8 cellular contexts compared by ENCODE assay signal in the genomic region with DNA sequence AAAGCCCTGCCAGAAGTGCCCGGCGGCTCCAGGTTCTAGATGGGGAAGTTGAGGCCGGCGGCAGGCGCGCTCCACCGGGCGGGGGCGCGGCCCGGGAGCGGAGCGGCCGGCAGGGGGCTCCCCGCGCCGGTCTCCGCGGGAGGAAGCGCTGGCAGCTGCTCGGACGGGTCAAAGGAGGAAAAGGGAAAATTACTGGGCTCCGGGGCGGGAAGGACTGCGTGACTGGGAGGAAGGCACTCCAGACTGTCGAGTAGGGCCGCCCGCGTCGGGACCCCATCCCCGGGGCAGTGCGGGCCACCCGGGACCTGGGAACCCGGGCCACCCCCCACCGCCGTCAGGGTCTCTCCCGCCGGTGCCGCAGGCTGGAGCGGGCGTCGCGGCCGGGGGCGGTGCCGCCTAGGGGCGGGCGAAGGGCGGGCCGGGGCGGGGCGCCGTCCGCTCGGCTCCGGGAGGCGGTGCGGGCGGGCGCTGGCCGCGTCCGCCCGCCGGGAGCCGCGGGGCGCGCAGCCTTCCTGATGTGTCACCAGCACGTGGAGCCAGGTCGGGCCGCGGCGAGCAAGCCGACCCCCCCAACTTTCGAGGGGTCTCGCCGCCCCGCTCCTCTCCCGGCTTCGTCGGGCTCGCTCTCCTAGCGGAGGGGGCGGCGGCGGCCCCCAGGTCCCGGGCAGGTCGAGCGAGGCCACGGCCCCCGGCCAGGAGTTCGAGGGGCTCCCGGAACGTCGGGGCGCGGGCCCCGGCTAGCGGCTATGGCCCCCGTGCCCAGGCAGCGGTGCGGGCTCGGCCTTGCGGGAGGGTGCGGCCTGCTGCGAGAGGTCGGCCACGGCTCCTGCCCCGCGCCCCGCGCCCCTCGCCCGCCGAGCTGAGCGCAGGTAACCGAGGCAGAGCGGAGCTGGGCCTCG.
DNase-seq lines count a peak whose midpoint lies in the region; ATAC-seq and TF ChIP-seq lines count a peak whose summit lies in the region.

No MANE protein-coding gene starts in this region.

- H3K4me1 Mint-ChIP-seq in activated CD4-positive, alpha-beta T cell treated with anti-CD3 and anti-CD28 coated beads, Interleukin-2, amount 10 ng/mL, durations not matched to agents 7 days and 5 days = peaks cover 18% of the 10 kb centered on the region

- CTCF ChIA-PET in HEK293T (lab: Yijun Ruan, JAX) = interaction anchor here (1.2 to 2.7 kb wide), 2 partner anchors 13 to 284 kb away, joined by 3 to 12 read pairs; no protein-coding TSS in a partner anchor
- CTCF ChIA-PET in activated CD4-positive, alpha-beta T cell treated with anti-CD3 and anti-CD28 coated beads, Interleukin-2, amount 10 ng/mL, durations not matched to agents 7 days and 5 days (lab: Charles Lee) = interaction anchor here (0.6 to 1.8 kb wide), 3 partner anchors 10 to 335 kb away, joined by 3 to 6 read pairs (median 3); no protein-coding TSS in a partner anchor

- no peak overlapping the region for H3K27ac Mint-ChIP-seq in activated CD4-positive, alpha-beta T cell treated with anti-CD3 and anti-CD28 coated beads, Interleukin-2, amount 10 ng/mL, durations not matched to agents 7 days and 5 days

- POLR2A ChIA-PET in HEK293T (lab: Yijun Ruan, JAX) = interaction anchor here (0.9 kb wide), 1 partner anchor 343 kb away, joined by 3 read pairs; a partner anchor contains a TSS
- POLR2A ChIA-PET in activated CD4-positive, alpha-beta T cell treated with anti-CD3 and anti-CD28 coated beads, Interleukin-2, amount 10 ng/mL, durations not matched to agents 7 days and 5 days (lab: Charles Lee) = no interaction called here

- H3K36me3 Mint-ChIP-seq in activated CD4-positive, alpha-beta T cell treated with anti-CD3 and anti-CD28 coated beads, Interleukin-2, amount 10 ng/mL, durations not matched to agents 7 days and 5 days (ENCODE audit: low read depth) = no peaks in the 10 kb centered on the region

- peak; percentile 77 for ATAC-seq in left lobe of liver

- DNase-seq in DMS53 treated with DMSO at 0.1 percent for 48 hours (lab: John Stamatoyannopoulos, UW; ENCODE audit: unreplicated experiment) (peak; percentile 36), HEK293T (ENCODE audit: extremely low spot score) (peak; percentile 70), NCI-H226 (peak; percentile 72), dedifferentiated amniotic fluid mesenchymal stem cell (ENCODE audit: extremely low spot score) (peak; percentile 85), left lobe of liver (ENCODE audit: low spot score) (peak; percentile 88), NCI-H1048 (lab: John Stamatoyannopoulos, UW) (no peak)
- peak; percentile 45 for DNase-seq in activated CD4-positive, alpha-beta T cell treated with anti-CD3 and anti-CD28 coated beads, Interleukin-2, amount 10 ng/mL, durations not matched to agents 7 days and 5 days
- DNase-seq in stimulated activated CD4-positive, alpha-beta T cell treated with anti-CD3 and anti-CD28 coated beads, Interleukin-1b, Interleukin-23, amount 100 ng/mL, for 48 hours = peak; percentile 41

- H3K4me3 Mint-ChIP-seq in activated CD4-positive, alpha-beta T cell treated with anti-CD3 and anti-CD28 coated beads, Interleukin-2, amount 10 ng/mL, durations not matched to agents 7 days and 5 days = peak overlapping the region; percentile 60

- no peaks in the 10 kb centered on the region for H3K9me3 Mint-ChIP-seq in activated CD4-positive, alpha-beta T cell treated with anti-CD3 and anti-CD28 coated beads, Interleukin-2, amount 10 ng/mL, durations not matched to agents 7 days and 5 days

- peaks cover 19% of the 10 kb centered on the region for H3K27me3 Mint-ChIP-seq in activated CD4-positive, alpha-beta T cell treated with anti-CD3 and anti-CD28 coated beads, Interleukin-2, amount 10 ng/mL, durations not matched to agents 7 days and 5 days

TF ChIP-seq in HEK293T, 16 proteins besides CTCF, POLR2A, EP300 and RAD21:
- TF ChIP-seq FOXM1 (IDR thresholded peaks at IDR 0.05; ENCODE audit: borderline replicate concordance) (no peak), NFRKB (IDR thresholded peaks at IDR 0.05) (no peak), FOXK2 (IDR thresholded peaks at IDR 0.05) (no peak), L3MBTL2 (conservative IDR thresholded peaks at IDR 0.05) (peak; percentile 88)
